In genomic region chr18:55651236-55651635, GRCh38 we compare ENCODE assay signal across 1 cellular context.
TF ChIP-seq lines count a peak whose summit lies in the region.

No MANE protein-coding gene starts in this region.

TF ChIP-seq in K562, 482 proteins besides CTCF, POLR2A, EP300 and RAD21:
- TF ChIP-seq, protein P1, sequence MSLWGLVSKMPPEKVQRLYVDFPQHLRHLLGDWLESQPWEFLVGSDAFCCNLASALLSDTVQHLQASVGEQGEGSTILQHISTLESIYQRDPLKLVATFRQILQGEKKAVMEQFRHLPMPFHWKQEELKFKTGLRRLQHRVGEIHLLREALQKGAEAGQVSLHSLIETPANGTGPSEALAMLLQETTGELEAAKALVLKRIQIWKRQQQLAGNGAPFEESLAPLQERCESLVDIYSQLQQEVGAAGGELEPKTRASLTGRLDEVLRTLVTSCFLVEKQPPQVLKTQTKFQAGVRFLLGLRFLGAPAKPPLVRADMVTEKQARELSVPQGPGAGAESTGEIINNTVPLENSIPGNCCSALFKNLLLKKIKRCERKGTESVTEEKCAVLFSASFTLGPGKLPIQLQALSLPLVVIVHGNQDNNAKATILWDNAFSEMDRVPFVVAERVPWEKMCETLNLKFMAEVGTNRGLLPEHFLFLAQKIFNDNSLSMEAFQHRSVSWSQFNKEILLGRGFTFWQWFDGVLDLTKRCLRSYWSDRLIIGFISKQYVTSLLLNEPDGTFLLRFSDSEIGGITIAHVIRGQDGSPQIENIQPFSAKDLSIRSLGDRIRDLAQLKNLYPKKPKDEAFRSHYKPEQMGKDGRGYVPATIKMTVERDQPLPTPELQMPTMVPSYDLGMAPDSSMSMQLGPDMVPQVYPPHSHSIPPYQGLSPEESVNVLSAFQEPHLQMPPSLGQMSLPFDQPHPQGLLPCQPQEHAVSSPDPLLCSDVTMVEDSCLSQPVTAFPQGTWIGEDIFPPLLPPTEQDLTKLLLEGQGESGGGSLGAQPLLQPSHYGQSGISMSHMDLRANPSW (CRISPR knock-in tag; IDR thresholded peaks at IDR 0.05), result no peak
- TF ChIP-seq LCOR (CRISPR knock-in tag; IDR thresholded peaks at IDR 0.05), result no peak
- TF ChIP-seq ZNF780A (CRISPR knock-in tag; IDR thresholded peaks at IDR 0.05), result no peak
- no peak for TF ChIP-seq FOXP4 (CRISPR knock-in tag; IDR thresholded peaks at IDR 0.05; ENCODE audit: borderline replicate concordance)
- TF ChIP-seq, protein P2, sequence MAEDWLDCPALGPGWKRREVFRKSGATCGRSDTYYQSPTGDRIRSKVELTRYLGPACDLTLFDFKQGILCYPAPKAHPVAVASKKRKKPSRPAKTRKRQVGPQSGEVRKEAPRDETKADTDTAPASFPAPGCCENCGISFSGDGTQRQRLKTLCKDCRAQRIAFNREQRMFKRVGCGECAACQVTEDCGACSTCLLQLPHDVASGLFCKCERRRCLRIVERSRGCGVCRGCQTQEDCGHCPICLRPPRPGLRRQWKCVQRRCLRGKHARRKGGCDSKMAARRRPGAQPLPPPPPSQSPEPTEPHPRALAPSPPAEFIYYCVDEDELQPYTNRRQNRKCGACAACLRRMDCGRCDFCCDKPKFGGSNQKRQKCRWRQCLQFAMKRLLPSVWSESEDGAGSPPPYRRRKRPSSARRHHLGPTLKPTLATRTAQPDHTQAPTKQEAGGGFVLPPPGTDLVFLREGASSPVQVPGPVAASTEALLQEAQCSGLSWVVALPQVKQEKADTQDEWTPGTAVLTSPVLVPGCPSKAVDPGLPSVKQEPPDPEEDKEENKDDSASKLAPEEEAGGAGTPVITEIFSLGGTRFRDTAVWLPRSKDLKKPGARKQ (CRISPR knock-in tag; IDR thresholded peaks at IDR 0.05), result no peak
- no peak for TF ChIP-seq ARID1B (IDR thresholded peaks at IDR 0.05)
- TF ChIP-seq SIN3B (IDR thresholded peaks at IDR 0.05; ENCODE audit: low read depth), result no peak
- no peak for TF ChIP-seq PTBP1 (IDR thresholded peaks at IDR 0.05; ENCODE audit: low read depth, low read length)
- TF ChIP-seq ZNF507 (tag; conservative IDR thresholded peaks at IDR 0.05), result no peak
- TF ChIP-seq E2F3 (CRISPR knock-in tag; IDR thresholded peaks at IDR 0.05), result no peak
- TF ChIP-seq ZNF395 (CRISPR knock-in tag; IDR thresholded peaks at IDR 0.05), result no peak
- no peak for TF ChIP-seq TCFL5 (CRISPR knock-in tag; conservative IDR thresholded peaks at IDR 0.05)
- TF ChIP-seq ZNF444 (CRISPR knock-in tag; IDR thresholded peaks at IDR 0.05), result no peak
- no peak for TF ChIP-seq BCOR (IDR thresholded peaks at IDR 0.05)
- TF ChIP-seq, protein P3, sequence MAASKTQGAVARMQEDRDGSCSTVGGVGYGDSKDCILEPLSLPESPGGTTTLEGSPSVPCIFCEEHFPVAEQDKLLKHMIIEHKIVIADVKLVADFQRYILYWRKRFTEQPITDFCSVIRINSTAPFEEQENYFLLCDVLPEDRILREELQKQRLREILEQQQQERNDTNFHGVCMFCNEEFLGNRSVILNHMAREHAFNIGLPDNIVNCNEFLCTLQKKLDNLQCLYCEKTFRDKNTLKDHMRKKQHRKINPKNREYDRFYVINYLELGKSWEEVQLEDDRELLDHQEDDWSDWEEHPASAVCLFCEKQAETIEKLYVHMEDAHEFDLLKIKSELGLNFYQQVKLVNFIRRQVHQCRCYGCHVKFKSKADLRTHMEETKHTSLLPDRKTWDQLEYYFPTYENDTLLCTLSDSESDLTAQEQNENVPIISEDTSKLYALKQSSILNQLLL (CRISPR knock-in tag; IDR thresholded peaks at IDR 0.05; ENCODE audit: borderline replicate concordance), result no peak
- TF ChIP-seq HDAC3 (IDR thresholded peaks at IDR 0.05; ENCODE audit: borderline replicate concordance, partially characterized antibody), result no peak
- no peak for TF ChIP-seq TCF7L2 (IDR thresholded peaks at IDR 0.05; ENCODE audit: low read depth, low read length)
- no peak for TF ChIP-seq HEY1 (CRISPR knock-in tag; IDR thresholded peaks at IDR 0.05; ENCODE audit: borderline replicate concordance)
- no peak for TF ChIP-seq SMARCA4 (IDR thresholded peaks at IDR 0.05)
